In the genomic region with DNA sequence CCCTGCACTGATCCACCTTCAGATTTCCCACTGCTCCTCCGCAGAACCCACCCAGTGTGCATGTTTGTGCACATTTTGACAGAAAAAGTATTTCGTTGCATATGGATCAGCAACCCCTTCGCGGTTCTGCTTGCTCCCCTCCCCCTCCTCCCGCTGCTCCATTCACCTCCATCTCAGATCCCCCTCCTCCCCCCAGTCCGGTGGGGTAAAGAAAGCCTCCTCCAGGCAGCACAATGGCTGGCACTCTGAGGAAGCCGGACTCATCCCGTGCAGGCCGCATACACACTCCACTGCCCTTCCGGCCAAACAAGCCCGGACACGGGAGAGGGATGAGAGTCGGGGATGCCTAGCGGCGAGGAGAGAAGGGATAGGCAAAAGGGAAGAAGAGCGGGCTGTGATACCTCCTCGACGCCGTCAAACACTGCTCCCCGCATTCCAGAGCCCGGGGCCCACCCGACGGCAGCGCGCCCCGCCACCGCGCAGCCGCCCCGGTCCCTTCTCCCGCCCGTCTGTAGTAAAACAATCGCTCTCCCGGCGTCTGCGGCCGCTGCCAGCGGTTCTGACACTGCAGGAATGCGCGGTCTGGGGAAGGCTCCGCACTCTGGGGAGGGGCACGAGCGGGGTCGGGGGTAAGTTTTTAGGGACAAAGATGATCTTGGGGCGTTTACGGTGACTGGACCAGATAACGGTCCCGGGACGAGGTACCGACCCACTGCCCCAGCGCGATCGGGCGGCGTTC, we compare ENCODE assay signal across 8 cellular contexts. TPM values are rescaled to one million over a fixed set of nuclear protein-coding genes. Genes with fewer than 3 reads are reported as not detected.
DNase-seq lines count a peak whose midpoint lies in the region; ATAC-seq and TF ChIP-seq lines count a peak whose summit lies in the region.

No MANE protein-coding gene starts in this region.

- peak overlapping the region in 5 of 7 donors; percentile 9 to 84 (median 42) for H3K27ac Mint-ChIP-seq in CD14-positive monocyte
- H3K27ac Mint-ChIP-seq in activated T-helper 17 cell treated with anti-CD3 and anti-CD28 coated beads, Interleukin-2, amount 50 U/mL, for 72 hours = no peak overlapping the region
- H3K27ac Mint-ChIP-seq in naive thymus-derived CD4-positive, alpha-beta T cell = peak overlapping the region in 2 of 9 donors; percentile 11 to 40

- peaks cover 25% of the 10 kb centered on the region for H3K27me3 ChIP-seq in H7 (ENCODE audit: control insufficient read depth, insufficient read depth, low read length)
- peaks cover 6 to 15% of the 10 kb centered on the region in 2 donors for H3K27me3 ChIP-seq in naive thymus-derived CD4-positive, alpha-beta T cell (ENCODE audit: control insufficient read depth in 2 of 2, insufficient read depth in 2 of 2, low read length in 2 of 2)

- H3K4me1 Mint-ChIP-seq in CD14-positive monocyte = peaks cover 24% of the 10 kb centered on the region
- H3K4me1 Mint-ChIP-seq in activated T-helper 17 cell treated with anti-CD3 and anti-CD28 coated beads, Interleukin-2, amount 50 U/mL, for 72 hours = peaks cover 13% of the 10 kb centered on the region
- peaks cover 14 to 30% (median 24%) of the 10 kb centered on the region in 7 donors for H3K4me1 Mint-ChIP-seq in naive thymus-derived CD4-positive, alpha-beta T cell

- H3K4me3 ChIP-seq in H7 (ENCODE audit: insufficient read depth, low read depth, low read length) (peak overlapping the region; percentile 72), foreskin fibroblast (ENCODE audit: low read depth in 1 of 2, low read length in 2 of 2) (peak overlapping the region; percentile 74 to 80)
- H3K4me3 ChIP-seq in naive thymus-derived CD4-positive, alpha-beta T cell (ENCODE audit: low read length) = peak overlapping the region; percentile 53

- ATAC-seq in activated T-helper 17 cell treated with anti-CD3 and anti-CD28 coated beads, Interleukin-2, amount 50 U/mL, for 72 hours (replicated peaks) = peak; percentile 54
- ATAC-seq in naive thymus-derived CD4-positive, alpha-beta T cell = peak; percentile 32
- no peak for ATAC-seq in GM18907 (IDR thresholded peaks at IDR 0.05; ENCODE audit: unreplicated experiment)
- ATAC-seq in HG02938 (IDR thresholded peaks at IDR 0.05; ENCODE audit: unreplicated experiment) = no peak

- peak overlapping the region; percentile 83 to 95 for H3K4me3 Mint-ChIP-seq in CD14-positive monocyte
- peak overlapping the region; percentile 81 for H3K4me3 Mint-ChIP-seq in activated T-helper 17 cell treated with anti-CD3 and anti-CD28 coated beads, Interleukin-2, amount 50 U/mL, for 72 hours
- peak overlapping the region; percentile 79 to 91 (median 88) for H3K4me3 Mint-ChIP-seq in naive thymus-derived CD4-positive, alpha-beta T cell

- intact Hi-C loops in CD14-positive monocyte (cut with micrococcal nuclease) = no loop called here
- intact Hi-C loops in naive thymus-derived CD4-positive, alpha-beta T cell (cut with micrococcal nuclease) = no loop called here

- POLR2A ChIA-PET in naive thymus-derived CD4-positive, alpha-beta T cell (lab: Charles Lee) = no interaction called here

- no peak overlapping the region for H3K27ac ChIP-seq in naive thymus-derived CD4-positive, alpha-beta T cell (ENCODE audit: low read depth, low read length)

- H3K4me1 ChIP-seq in naive thymus-derived CD4-positive, alpha-beta T cell (ENCODE audit: control insufficient read depth in 2 of 2, insufficient read depth in 2 of 2, low read length in 2 of 2) = peaks cover 0 to 17% of the 10 kb centered on the region in 2 donors

- H3K27me3 Mint-ChIP-seq in CD14-positive monocyte (ENCODE audit: low read depth in 3 of 3) = peaks cover 42 to 67% (median 66%) of the 10 kb centered on the region in 3 donors
- H3K27me3 Mint-ChIP-seq in activated T-helper 17 cell treated with anti-CD3 and anti-CD28 coated beads, Interleukin-2, amount 50 U/mL, for 72 hours = peaks cover 44% of the 10 kb centered on the region
- peaks cover 49 to 64% (median 58%) of the 10 kb centered on the region in 5 donors for H3K27me3 Mint-ChIP-seq in naive thymus-derived CD4-positive, alpha-beta T cell

- CTCF ChIA-PET in naive thymus-derived CD4-positive, alpha-beta T cell (lab: Charles Lee) = no interaction called here

- H3K36me3 ChIP-seq in H7 (replicated peaks; ENCODE audit: control insufficient read depth, insufficient read depth, low read length) = no peaks in the 10 kb centered on the region
- H3K36me3 ChIP-seq in naive thymus-derived CD4-positive, alpha-beta T cell (ENCODE audit: control insufficient read depth in 2 of 3, insufficient read depth in 3 of 3, low read length in 3 of 3) = no peaks in the 10 kb centered on the region

- no peaks in the 10 kb centered on the region for H3K9me3 ChIP-seq in naive thymus-derived CD4-positive, alpha-beta T cell (ENCODE audit: control insufficient read depth in 2 of 3, low read length in 3 of 3)

- TF ChIP-seq CTCF in CD14-positive monocyte (IDR thresholded peaks at IDR 0.05) = no peak
- no peak for TF ChIP-seq CTCF in foreskin fibroblast (IDR thresholded peaks at IDR 0.05; ENCODE audit: low read depth, low read length)

- H3K36me3 Mint-ChIP-seq in CD14-positive monocyte = peaks cover 9 to 12% of the 10 kb centered on the region in 2 donors
- peaks cover 5% of the 10 kb centered on the region for H3K36me3 Mint-ChIP-seq in activated T-helper 17 cell treated with anti-CD3 and anti-CD28 coated beads, Interleukin-2, amount 50 U/mL, for 72 hours (ENCODE audit: low read depth)
- H3K36me3 Mint-ChIP-seq in naive thymus-derived CD4-positive, alpha-beta T cell = peaks cover 0 to 5% (median 3%) of the 10 kb centered on the region in 5 donors

- peaks cover 0 to 16% (median 5%) of the 10 kb centered on the region in 7 donors for H3K9me3 Mint-ChIP-seq in CD14-positive monocyte
- no peaks in the 10 kb centered on the region for H3K9me3 Mint-ChIP-seq in activated T-helper 17 cell treated with anti-CD3 and anti-CD28 coated beads, Interleukin-2, amount 50 U/mL, for 72 hours
- peaks cover 0 to 5% (median 0%) of the 10 kb centered on the region in 11 donors for H3K9me3 Mint-ChIP-seq in naive thymus-derived CD4-positive, alpha-beta T cell

- DNase-seq in CD14-positive monocyte (ENCODE audit: low spot score) (no peak), H7 (peak; percentile 85), foreskin fibroblast (peak; percentile 33 to 71), SW480 (ENCODE audit: low spot score) (no peak)
- DNase-seq in naive thymus-derived CD4-positive, alpha-beta T cell = peak in 5 of 9 donors; percentile 8 to 29 (median 14)

RNA-seq across cellular contexts. Expression of a gene that starts 0.9 kb away (rescaled TPM):
- polyA plus RNA-seq in CD14-positive monocyte = 1 to 10 TPM in 1 of 2 donors, under 1 TPM in 1; 0.55 to 1.4 TPM
- 93.8 and 98.9 TPM in 2 replicates for total RNA-seq in H7 (2014; rRNA removed; shearing (Covaris generic))
- total RNA-seq in activated T-helper 17 cell treated with anti-CD3 and anti-CD28 coated beads, Interleukin-2, amount 50 U/mL, for 72 hours = 1 to 10 TPM; 2.4 to 3.3 TPM
- total RNA-seq in naive thymus-derived CD4-positive, alpha-beta T cell = 1 to 10 TPM in 3 of 5 experiments, under 1 TPM in 1, not detected in 1; 0.87 to 6.6 (median 1.2) TPM
- not detected for polyA plus RNA-seq in naive thymus-derived CD4-positive, alpha-beta T cell

Comparison
In these comparisons a context has a peak if more than half of its experiments do, and no peak if none do; other contexts are left out.
1. DNase-seq: peak in H7 (single experiment), foreskin fibroblast (2 of 2) and naive thymus-derived CD4-positive, alpha-beta T cell (5 of 9); none in CD14-positive monocyte (single experiment) and SW480 (single experiment).
2. ATAC-seq: peak in activated T-helper 17 cell treated with anti-CD3 and anti-CD28 coated beads, Interleukin-2, amount 50 U/mL, for 72 hours (single experiment) and naive thymus-derived CD4-positive, alpha-beta T cell (single experiment); none in GM18907 (single experiment) and HG02938 (single experiment).
3. RNA of a gene that starts 0.9 kb away (total RNA-seq): 93.8 to 98.9 TPM in H7; 2.4 to 3.3 TPM in activated T-helper 17 cell treated with anti-CD3 and anti-CD28 coated beads, Interleukin-2, amount 50 U/mL, for 72 hours and 0.87 to 6.6 TPM in naive thymus-derived CD4-positive, alpha-beta T cell; every median in the first group is over 10 times any median in the second.
4. Peak in every context shown above with its lines, with median percentiles within 50 percentile points of each other: H3K4me3 Mint-ChIP-seq and H3K4me3 ChIP-seq.